In the genomic region with DNA sequence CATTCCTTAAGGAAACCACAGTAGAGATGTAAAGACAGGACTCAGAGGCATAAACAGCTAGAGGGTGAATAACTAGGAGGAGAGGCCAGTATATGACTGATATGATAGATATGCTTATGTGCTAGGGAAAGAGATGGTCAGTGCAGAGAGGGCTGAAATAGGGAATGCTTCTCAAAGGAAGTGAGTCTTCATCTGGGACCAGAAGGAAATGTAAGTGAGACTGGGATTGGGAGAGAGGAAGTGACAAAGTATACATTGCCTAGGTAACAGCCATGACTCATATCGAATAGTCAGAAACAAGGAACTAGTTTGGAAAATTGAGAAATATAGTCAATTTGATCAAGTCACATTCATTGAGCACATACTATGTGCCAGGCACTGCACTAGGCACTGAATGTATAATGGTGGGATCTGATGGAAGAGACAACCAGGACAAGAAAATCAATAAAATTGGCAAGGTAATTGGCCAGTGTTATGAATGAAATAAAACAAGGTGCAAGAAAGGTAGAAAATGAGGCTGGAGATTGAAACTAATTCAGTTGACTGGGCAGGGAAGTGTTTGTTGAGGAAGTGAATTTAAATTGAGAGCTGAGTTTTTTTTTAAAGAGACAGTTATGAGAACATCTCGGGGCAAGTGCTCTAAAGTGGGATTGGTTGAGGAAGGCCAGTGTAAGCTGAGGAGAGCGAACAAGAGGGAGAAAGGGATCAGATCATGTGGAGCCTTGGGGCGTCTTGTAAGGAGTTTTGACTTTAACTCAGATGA, we compare ENCODE assay signal across 8 cellular contexts. TPM values are rescaled to one million over a fixed set of nuclear protein-coding genes. Genes with fewer than 3 reads are reported as not detected.
DNase-seq lines count a peak whose midpoint lies in the region; TF ChIP-seq lines count a peak whose summit lies in the region.

No MANE protein-coding gene starts in this region.

- 83% methylated on average over 4 of the region's 4 CpGs for WGBS in mesenchymal stem cell

- CTCF ChIA-PET in Caco-2 (lab: Charles Lee), result no interaction called here

- no peak overlapping the region for H3K14ac ChIP-seq in mesenchymal stem cell (ENCODE audit: low read length in 2 of 2)

- H3K4me1 ChIP-seq in Caco-2, result peaks cover 8% of the 10 kb centered on the region; the same call in 1 of the 2 replicates
- H3K4me1 ChIP-seq in Karpas-422 (ENCODE audit: low read length), result peaks cover 83% of the 10 kb centered on the region
- peaks cover 4% of the 10 kb centered on the region for H3K4me1 ChIP-seq in mesenchymal stem cell (ENCODE audit: control insufficient read depth, insufficient read depth, low read depth, low read length)
- peaks cover 50% of the 10 kb centered on the region for H3K4me1 ChIP-seq in left ventricle myocardium inferior

- H3K9me2 ChIP-seq in Karpas-422 (replicated peaks; ENCODE audit: insufficient read depth, low read length), result no peaks in the 10 kb centered on the region

- H3K79me2 ChIP-seq in Karpas-422 (ENCODE audit: low read length), result peaks cover 57% of the 10 kb centered on the region

- H3K27ac ChIP-seq in Karpas-422 (ENCODE audit: low read length) (peak overlapping the region; percentile 62), mesenchymal stem cell (ENCODE audit: low read length, poor library complexity, severe bottlenecking) (no peak overlapping the region), left ventricle myocardium inferior (replicated peaks) (no peak overlapping the region)

- DNase-seq in Caco-2, result no peak
- no peak for DNase-seq in Karpas-422
- no peak for DNase-seq in activated naive CD8-positive, alpha-beta T cell treated with anti-CD3 and anti-CD28 coated beads for 36 hours
- DNase-seq in mesenchymal stem cell, result peak; percentile 74
- no peak for DNase-seq in DMS 273 treated with DMSO at 0.1 percent for 48 hours (lab: John Stamatoyannopoulos, UW)
- DNase-seq in left ventricle myocardium inferior, result no peak
- DNase-seq in erythroblast (lab: John Stamatoyannopoulos, UW), result no peak
- DNase-seq in glutamatergic neuron, result no peak

- no TSS peak for BruUV-seq in Caco-2 (replicated peaks; lab: Mats Ljungman, UMichigan)

- no peaks in the 10 kb centered on the region for H3K9me3 Mint-ChIP-seq in Caco-2 (ENCODE audit: unreplicated experiment)
- H3K9me3 Mint-ChIP-seq in activated naive CD8-positive, alpha-beta T cell treated with anti-CD3 and anti-CD28 coated beads for 36 hours, result no peaks in the 10 kb centered on the region
- H3K9me3 Mint-ChIP-seq in glutamatergic neuron (ENCODE audit: unreplicated experiment), result peaks cover under 1% of the 10 kb centered on the region

- H3K27me3 ChIP-seq in Caco-2 (replicated peaks; ENCODE audit: control insufficient read depth, insufficient read depth, low read length), result no peaks in the 10 kb centered on the region
- no peaks in the 10 kb centered on the region for H3K27me3 ChIP-seq in Karpas-422 (ENCODE audit: low read length)
- H3K27me3 ChIP-seq in mesenchymal stem cell (ENCODE audit: control insufficient read depth in 1 of 2, insufficient read depth in 1 of 2, low read length in 2 of 2), result no peaks in the 10 kb centered on the region
- H3K27me3 ChIP-seq in left ventricle myocardium inferior (ENCODE audit: low read depth), result no peaks in the 10 kb centered on the region

- TF ChIP-seq CTCF in Caco-2 (IDR thresholded peaks at IDR 0.05; ENCODE audit: insufficient read depth in 1 of 2, low read depth in 1 of 2, low read length in 1 of 2, severe bottlenecking in 1 of 2, unreplicated experiment in 1 of 2) (no peak), left ventricle myocardium inferior (IDR thresholded peaks at IDR 0.05; ENCODE audit: borderline replicate concordance) (no peak), glutamatergic neuron (IDR thresholded peaks at IDR 0.05; ENCODE audit: partially characterized antibody, unreplicated experiment) (no peak)

- H3K4me1 Mint-ChIP-seq in Caco-2 (ENCODE audit: low read depth, unreplicated experiment) (peaks cover 18% of the 10 kb centered on the region), glutamatergic neuron (ENCODE audit: low read depth, unreplicated experiment) (no peaks in the 10 kb centered on the region)
- peaks cover 67% of the 10 kb centered on the region for H3K4me1 Mint-ChIP-seq in activated naive CD8-positive, alpha-beta T cell treated with anti-CD3 and anti-CD28 coated beads for 36 hours

- TF ChIP-seq POLR2A in erythroblast (IDR thresholded peaks at IDR 0.05; ENCODE audit: low read length), result no peak

- H3K9ac ChIP-seq in Karpas-422 (ENCODE audit: low read length) (no peak overlapping the region), mesenchymal stem cell (ENCODE audit: low read length) (peak overlapping the region; percentile 20)

- H3K9me3 ChIP-seq in Caco-2 (no peaks in the 10 kb centered on the region), Karpas-422 (ENCODE audit: low read length) (no peaks in the 10 kb centered on the region), mesenchymal stem cell (ENCODE audit: control insufficient read depth, low read length) (no peaks in the 10 kb centered on the region), left ventricle myocardium inferior (replicated peaks) (no peaks in the 10 kb centered on the region)

- peak overlapping the region; percentile 12 for H3K27ac Mint-ChIP-seq in Caco-2 (ENCODE audit: unreplicated experiment)
- peak overlapping the region; percentile 65 for H3K27ac Mint-ChIP-seq in activated naive CD8-positive, alpha-beta T cell treated with anti-CD3 and anti-CD28 coated beads for 36 hours
- no peak overlapping the region for H3K27ac Mint-ChIP-seq in glutamatergic neuron (ENCODE audit: unreplicated experiment)

- no peak overlapping the region for H3K4ac ChIP-seq in mesenchymal stem cell (ENCODE audit: low read depth in 1 of 2, low read length in 2 of 2)

- H4K20me1 ChIP-seq in Karpas-422 (ENCODE audit: insufficient read depth, low read depth, low read length), result no peaks in the 10 kb centered on the region

- H2BK5ac ChIP-seq in mesenchymal stem cell (ENCODE audit: low read depth, low read length, poor library complexity, severe bottlenecking), result no peak overlapping the region

- H3K18ac ChIP-seq in mesenchymal stem cell (ENCODE audit: low read depth in 1 of 2, low read length in 2 of 2), result no peak overlapping the region

- H2BK120ac ChIP-seq in mesenchymal stem cell (ENCODE audit: low read depth, low read length), result no peak overlapping the region

- no peak overlapping the region for H3K23ac ChIP-seq in mesenchymal stem cell (ENCODE audit: low read length in 2 of 2)

- peak overlapping the region; percentile 41 for H3K4me2 ChIP-seq in Karpas-422 (ENCODE audit: low read depth, low read length, poor library complexity, severe bottlenecking)
- no peak overlapping the region for H3K4me2 ChIP-seq in mesenchymal stem cell (ENCODE audit: low read length, poor library complexity, severe bottlenecking)

- H3K36me3 Mint-ChIP-seq in Caco-2 (ENCODE audit: insufficient read depth, unreplicated experiment) (no peaks in the 10 kb centered on the region), glutamatergic neuron (ENCODE audit: unreplicated experiment) (no peaks in the 10 kb centered on the region)
- peaks cover 56% of the 10 kb centered on the region for H3K36me3 Mint-ChIP-seq in activated naive CD8-positive, alpha-beta T cell treated with anti-CD3 and anti-CD28 coated beads for 36 hours

- POLR2A ChIA-PET in Caco-2 (lab: Charles Lee), result no interaction called here

- intact Hi-C loops in Caco-2 (cut with micrococcal nuclease; ENCODE audit: unreplicated experiment) (no loop called here), left ventricle myocardium inferior (cut with micrococcal nuclease) (no loop called here)

- H2BK15ac ChIP-seq in mesenchymal stem cell (ENCODE audit: low read depth, poor library complexity, severe bottlenecking), result no peak overlapping the region

- H2BK12ac ChIP-seq in mesenchymal stem cell (ENCODE audit: low read length in 2 of 2), result no peak overlapping the region

- H4K91ac ChIP-seq in mesenchymal stem cell (ENCODE audit: low read length), result no peak overlapping the region

- no peak overlapping the region for H2AK5ac ChIP-seq in mesenchymal stem cell (ENCODE audit: low read length, severe bottlenecking)

- H3K36me3 ChIP-seq in Caco-2 (ENCODE audit: control insufficient read depth, insufficient read depth, low read length) (no peaks in the 10 kb centered on the region), Karpas-422 (ENCODE audit: insufficient read depth, low read length) (peaks cover 32% of the 10 kb centered on the region), mesenchymal stem cell (ENCODE audit: control insufficient read depth in 1 of 2, insufficient read depth in 2 of 2, low read depth in 1 of 2, low read length in 2 of 2) (peaks cover 2 to 40% of the 10 kb centered on the region in 2 experiments), left ventricle myocardium inferior (peaks cover 19% of the 10 kb centered on the region)

- no peaks in the 10 kb centered on the region for H3K27me3 Mint-ChIP-seq in Caco-2 (ENCODE audit: insufficient read depth, unreplicated experiment)
- no peaks in the 10 kb centered on the region for H3K27me3 Mint-ChIP-seq in activated naive CD8-positive, alpha-beta T cell treated with anti-CD3 and anti-CD28 coated beads for 36 hours
- H3K27me3 Mint-ChIP-seq in glutamatergic neuron (ENCODE audit: unreplicated experiment), result no peaks in the 10 kb centered on the region

- peaks cover 12% of the 10 kb centered on the region for H3K79me1 ChIP-seq in mesenchymal stem cell (replicated peaks; ENCODE audit: low read length, poor library complexity, severe bottlenecking)

- H2AFZ ChIP-seq in Karpas-422 (ENCODE audit: low read length) (0 out of 2 replicates have a peak overlapping the region, but pooled peaks have one; percentile 4), mesenchymal stem cell (ENCODE audit: low read depth, low read length) (no peak overlapping the region)

- H4K8ac ChIP-seq in mesenchymal stem cell (ENCODE audit: low read length), result no peak overlapping the region

- H3K4me3 ChIP-seq in Caco-2 (ENCODE audit: low read depth, low read length), result no peak overlapping the region
- H3K4me3 ChIP-seq in Karpas-422 (ENCODE audit: low read length), result no peak overlapping the region
- H3K4me3 ChIP-seq in mesenchymal stem cell (ENCODE audit: insufficient read depth in 1 of 2, low read depth in 1 of 2, low read length in 2 of 2), result no peak overlapping the region
- H3K4me3 ChIP-seq in left ventricle myocardium inferior, result no peak overlapping the region

- H3K4me3 Mint-ChIP-seq in Caco-2 (ENCODE audit: unreplicated experiment), result no peak overlapping the region
- H3K4me3 Mint-ChIP-seq in activated naive CD8-positive, alpha-beta T cell treated with anti-CD3 and anti-CD28 coated beads for 36 hours, result peak overlapping the region; percentile 44
- H3K4me3 Mint-ChIP-seq in glutamatergic neuron (ENCODE audit: unreplicated experiment), result no peak overlapping the region

RNA-seq across cellular contexts. Expression of gene ERAP2, which starts 4.3 kb away (rescaled TPM):
- total RNA-seq in Caco-2 (2022), result 3.9 and 4.5 TPM in 2 replicates
- total RNA-seq in Karpas-422 (2014; rRNA removed; shearing (Covaris generic); ENCODE audit: low replicate concordance), result 33.7 and 60.5 TPM in 2 replicates
- 10 to 100 TPM; 44.8 to 47.1 TPM for total RNA-seq in activated naive CD8-positive, alpha-beta T cell treated with anti-CD3 and anti-CD28 coated beads for 36 hours
- polyA plus RNA-seq in mesenchymal stem cell (2013, experiment 1 of 2), result 40.5 TPM
- polyA plus RNA-seq in mesenchymal stem cell (2013, experiment 2 of 2), result 41.4 TPM
- 6.7 TPM for total RNA-seq in left ventricle myocardium inferior
- not detected for total RNA-seq in glutamatergic neuron (ENCODE audit: unreplicated experiment)

RNA-seq across cellular contexts. Expression of gene LNPEP, which starts 55.3 kb away (rescaled TPM):
- total RNA-seq in Caco-2 (2022), result 21.4 and 21.9 TPM in 2 replicates
- total RNA-seq in Karpas-422 (2014; rRNA removed; shearing (Covaris generic); ENCODE audit: low replicate concordance), result 38.2 and 92.3 TPM in 2 replicates
- total RNA-seq in activated naive CD8-positive, alpha-beta T cell treated with anti-CD3 and anti-CD28 coated beads for 36 hours, result 10 to 100 TPM; 41.4 to 41.5 TPM
- polyA plus RNA-seq in mesenchymal stem cell (2013, experiment 1 of 2), result 10.2 TPM
- 10.3 TPM for polyA plus RNA-seq in mesenchymal stem cell (2013, experiment 2 of 2)
- 56.8 TPM for total RNA-seq in left ventricle myocardium inferior
- total RNA-seq in glutamatergic neuron (ENCODE audit: unreplicated experiment), result 9.3 TPM
